In genomic region chr2:72204782-72205545, GRCh38 we compare ENCODE assay signal across 19 cellular contexts. TPM values are rescaled to one million over a fixed set of nuclear protein-coding genes. Genes with fewer than 3 reads are reported as not detected.
A peak's percentile ranks its signal among the peaks of the same experiment; 100 is the strongest.
DNase-seq lines count a peak whose midpoint lies in the region; ATAC-seq, FAIRE-seq and TF ChIP-seq lines count a peak whose summit lies in the region.
"Had no signal": no experiment of that assay in that cellular context is flagged by ENCODE, and none has a peak within 500 bp of the region (broad histone marks: within the 10 kb centered on the region; RNA-seq: fewer than 3 reads in every experiment).

No MANE protein-coding gene starts in this region.

- intact Hi-C loops in dorsolateral prefrontal cortex (cut with DNase I) (no loop called here), right cardiac atrium (cut with DNase I) (no loop called here)

- no peak overlapping the region for H3K4me3 ChIP-seq in dorsolateral prefrontal cortex
- no peak overlapping the region for H3K4me3 ChIP-seq in right cardiac atrium (ENCODE audit: low read length)
- H3K4me3 ChIP-seq in GM23338: no peak overlapping the region
- H3K4me3 ChIP-seq: PC-9 had no signal

- no peaks in the 10 kb centered on the region for H3F3A ChIP-seq in GM23338 (replicated peaks; ENCODE audit: low read depth)

- DNase-seq in GM03348 (ENCODE audit: low spot score) (peak; percentile 9), dorsolateral prefrontal cortex (no peak), right cardiac atrium (peak in 1 of 3 donors; percentile 15), progenitor cell of endocrine pancreas (ENCODE audit: low spot score, unreplicated experiment) (no peak), GM12892 (ENCODE audit: insufficient read length) (no peak), GM23338 (ENCODE audit: low spot score) (no peak), erythroblast (lab: John Stamatoyannopoulos, UW) (no peak)
- DNase-seq in activated CD4-positive, alpha-beta T cell treated with anti-CD3 and anti-CD28 coated beads for 4 hours: no peak
- DNase-seq: activated CD4-positive, alpha-beta T cell treated with anti-CD3 and anti-CD28 coated beads, Interleukin-2, amount 50 U/mL, for 1 hour; activated naive CD8-positive, alpha-beta T cell treated with anti-CD3 and anti-CD28 coated beads, Interleukin-2, amount 10 ng/mL, durations not matched to agents 7 days and 5 days; activated T-cell treated with anti-CD3 and anti-CD28 coated beads, Interleukin-2, amount 50 U/mL, for 4 hours; Caco-2; cerebellar nuclear complex; NCI-H2029; NCI-H526; PC-9; stimulated activated naive CD4-positive, alpha-beta T cell treated with Interleukin-2 at 50 U/mL for 16 hours had no signal

- no peaks in the 10 kb centered on the region for H3K36me3 ChIP-seq in GM23338 (ENCODE audit: insufficient read depth)

- H3K27me3 Mint-ChIP-seq in progenitor cell of endocrine pancreas (no peaks in the 10 kb centered on the region), GM23338 (ENCODE audit: insufficient read depth, low read depth, poor library complexity) (no peaks in the 10 kb centered on the region)
- H3K27me3 Mint-ChIP-seq: activated naive CD8-positive, alpha-beta T cell treated with anti-CD3 and anti-CD28 coated beads, Interleukin-2, amount 10 ng/mL, durations not matched to agents 7 days and 5 days had no signal

- H3K36me3 Mint-ChIP-seq in progenitor cell of endocrine pancreas (ENCODE audit: insufficient read depth): no peaks in the 10 kb centered on the region
- H3K36me3 Mint-ChIP-seq in GM23338 (ENCODE audit: low read depth): no peaks in the 10 kb centered on the region
- H3K36me3 Mint-ChIP-seq: activated naive CD8-positive, alpha-beta T cell treated with anti-CD3 and anti-CD28 coated beads, Interleukin-2, amount 10 ng/mL, durations not matched to agents 7 days and 5 days had no signal

- H2AFZ ChIP-seq in GM23338: no peak overlapping the region
- H2AFZ ChIP-seq: PC-9 had no signal

- no peak for TF ChIP-seq POLR2A in GM12892 (IDR thresholded peaks at IDR 0.05; ENCODE audit: low read depth, low read length)
- TF ChIP-seq POLR2A in erythroblast (IDR thresholded peaks at IDR 0.05; ENCODE audit: low read length): no peak

- WGBS in right cardiac atrium: 40% methylated on average over 3 of the region's 3 CpGs

- ATAC-seq in right cardiac atrium: peak; percentile 91 to 92
- ATAC-seq in GM23338: no peak
- ATAC-seq: activated T-cell treated with anti-CD3 and anti-CD28 coated beads, Interleukin-2, amount 50 U/mL, for 4 hours had no signal

- H3K4me1 ChIP-seq in right cardiac atrium (ENCODE audit: control insufficient read depth, insufficient read depth, low read length): peaks cover 13% of the 10 kb centered on the region
- H3K4me1 ChIP-seq in GM23338 (ENCODE audit: insufficient read depth): peaks cover 5% of the 10 kb centered on the region; the same call in 1 of the 2 replicates
- H3K4me1 ChIP-seq: Caco-2 had no signal

- H3K4me3 Mint-ChIP-seq in progenitor cell of endocrine pancreas (ENCODE audit: low read depth) (no peak overlapping the region), GM23338 (no peak overlapping the region)
- H3K4me3 Mint-ChIP-seq: activated naive CD8-positive, alpha-beta T cell treated with anti-CD3 and anti-CD28 coated beads, Interleukin-2, amount 10 ng/mL, durations not matched to agents 7 days and 5 days; activated T-cell treated with anti-CD3 and anti-CD28 coated beads, Interleukin-2, amount 50 U/mL, for 4 hours; neural crest cell had no signal

- H3K4me1 Mint-ChIP-seq in progenitor cell of endocrine pancreas (ENCODE audit: low read depth) (peaks cover 37% of the 10 kb centered on the region), GM23338 (peaks cover 1% of the 10 kb centered on the region)
- H3K4me1 Mint-ChIP-seq: activated naive CD8-positive, alpha-beta T cell treated with anti-CD3 and anti-CD28 coated beads, Interleukin-2, amount 10 ng/mL, durations not matched to agents 7 days and 5 days had no signal

- no peaks in the 10 kb centered on the region for H3K9me2 ChIP-seq in GM23338 (ENCODE audit: insufficient read depth)

- no peaks in the 10 kb centered on the region for H3K27me3 ChIP-seq in dorsolateral prefrontal cortex
- no peaks in the 10 kb centered on the region for H3K27me3 ChIP-seq in right cardiac atrium (ENCODE audit: control insufficient read depth, insufficient read depth)
- no peaks in the 10 kb centered on the region for H3K27me3 ChIP-seq in GM23338 (ENCODE audit: insufficient read depth)

- peak overlapping the region; percentile 88 for H3K27ac Mint-ChIP-seq in progenitor cell of endocrine pancreas
- no peak overlapping the region for H3K27ac Mint-ChIP-seq in GM23338
- H3K27ac Mint-ChIP-seq: activated naive CD8-positive, alpha-beta T cell treated with anti-CD3 and anti-CD28 coated beads, Interleukin-2, amount 10 ng/mL, durations not matched to agents 7 days and 5 days had no signal

- TF ChIP-seq CTCF in dorsolateral prefrontal cortex (IDR thresholded peaks at IDR 0.05 in 54 of 56, conservative IDR thresholded peaks at IDR 0.05 in 2 of 56; ENCODE audit: low read depth in 1 of 56, partially characterized antibody in 56 of 56) (no peak), progenitor cell of endocrine pancreas (IDR thresholded peaks at IDR 0.05; ENCODE audit: unreplicated experiment) (no peak), GM23338 (conservative IDR thresholded peaks at IDR 0.05; ENCODE audit: low read depth in 2 of 2) (no peak)

- H3K27ac ChIP-seq in dorsolateral prefrontal cortex (peak overlapping the region in 33 of 59 donors; percentile 1 to 64 (median 27)), right cardiac atrium (ENCODE audit: low read length) (peak overlapping the region; percentile 87), GM23338 (ENCODE audit: low read depth) (no peak overlapping the region)
- H3K27ac ChIP-seq: PC-9 had no signal

- H3K9me3 ChIP-seq in right cardiac atrium (ENCODE audit: control insufficient read depth, low read length): no peaks in the 10 kb centered on the region
- H3K9me3 ChIP-seq: Caco-2 had no signal

- H3K4me2 ChIP-seq in GM23338: no peak overlapping the region
- H3K4me2 ChIP-seq: PC-9 had no signal

- H3K79me2 ChIP-seq in GM23338 (replicated peaks; ENCODE audit: insufficient read depth): no peaks in the 10 kb centered on the region

- FAIRE-seq in GM12892 (lab: Jason Lieb, UNC): no peak
- FAIRE-seq: TTC549 had no signal

- no peaks in the 10 kb centered on the region for H3K9me3 Mint-ChIP-seq in progenitor cell of endocrine pancreas (ENCODE audit: low read depth)
- no peaks in the 10 kb centered on the region for H3K9me3 Mint-ChIP-seq in GM23338
- H3K9me3 Mint-ChIP-seq: activated T-cell treated with anti-CD3 and anti-CD28 coated beads, Interleukin-2, amount 50 U/mL, for 4 hours; neural crest cell had no signal

- H4K20me1 ChIP-seq in GM23338 (replicated peaks; ENCODE audit: insufficient read depth): 0 out of 2 replicates have a peak, but pooled peaks cover 3% of the 10 kb centered on the region

TF ChIP-seq in GM23338, 12 proteins besides CTCF, POLR2A, EP300 and RAD21:
- no peak for TF ChIP-seq EZH2phosphoT487 (IDR thresholded peaks at IDR 0.05; ENCODE audit: unreplicated experiment)
- TF ChIP-seq STAT1 (IDR thresholded peaks at IDR 0.05; ENCODE audit: unreplicated experiment): no peak
- TF ChIP-seq POLR2AphosphoS5 (IDR thresholded peaks at IDR 0.05; ENCODE audit: low read depth): no peak
TF ChIP-seq in GM23338: peak in this region for 0.

RNA-seq across cellular contexts. Expression of gene CYP26B1, which starts 57.3 kb away (rescaled TPM):
- total RNA-seq in dorsolateral prefrontal cortex (10 to 100 TPM in 113 of 120 experiments, 1 to 10 TPM in 7; 5.5 to 55.3 (median 18.2) TPM), right cardiac atrium (10 to 100 TPM in 1 of 4 donors, 1 to 10 TPM in 3; 5.1 to 30.9 (median 8.0) TPM), progenitor cell of endocrine pancreas (31.5 and 37.5 TPM in 2 replicates)
- polyA plus RNA-seq in right cardiac atrium (7.2 TPM), GM23338 (2016; fragmentation: Nextera tagmentation; extraction: Ambion mirVana) (0.05 and 0.07 TPM in 2 replicates)
- not detected for polyA plus RNA-seq in GM12892 (2012; ENCODE audit: missing spikeins)
- total RNA-seq in GM23338 (2014; rRNA removed; shearing (Covaris generic)): 0.16 and 0.31 TPM in 2 replicates
- total RNA-seq: activated naive CD8-positive, alpha-beta T cell treated with anti-CD3 and anti-CD28 coated beads, Interleukin-2, amount 10 ng/mL, durations not matched to agents 7 days and 5 days had no signal
